In the genomic region with DNA sequence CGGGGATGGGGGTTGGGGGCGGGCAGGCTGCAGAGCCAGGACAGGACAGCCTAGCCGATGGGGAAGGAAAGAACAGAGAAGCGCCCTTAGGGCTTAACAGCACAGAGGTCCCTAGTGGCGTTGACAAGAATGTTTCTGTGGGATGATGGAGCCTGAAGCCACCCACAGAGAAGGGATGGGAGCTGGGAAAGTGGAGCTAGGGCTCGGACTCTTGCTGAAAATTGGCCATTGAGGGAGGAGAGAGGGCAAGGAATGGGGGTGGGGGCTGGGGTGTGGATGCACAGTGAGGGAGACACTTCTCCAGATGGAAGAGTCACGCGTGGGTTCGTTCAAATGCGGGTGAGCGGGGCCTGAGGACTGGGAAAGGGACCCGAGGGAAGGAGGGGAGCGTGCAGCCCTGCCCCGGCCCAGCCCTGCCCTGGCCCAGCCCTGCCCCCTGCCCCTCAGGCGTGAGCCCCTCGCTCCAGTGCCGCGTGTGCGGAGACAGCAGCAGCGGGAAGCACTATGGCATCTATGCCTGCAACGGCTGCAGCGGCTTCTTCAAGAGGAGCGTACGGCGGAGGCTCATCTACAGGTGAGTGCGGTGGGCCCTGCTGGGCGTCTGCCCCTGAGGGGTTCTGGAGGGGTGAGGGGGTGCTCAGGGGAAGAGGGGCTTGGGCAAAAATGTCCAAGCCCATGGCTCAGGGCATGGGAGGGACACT, we compare ENCODE assay signal across 2 cellular contexts.
TF ChIP-seq lines count a peak whose summit lies in the region.

No MANE protein-coding gene starts in this region.

TF ChIP-seq in SK-N-SH, 30 proteins besides CTCF, POLR2A, EP300 and RAD21 (continued from another document):
- TF ChIP-seq ZBTB33 (IDR thresholded peaks at IDR 0.05; ENCODE audit: borderline replicate concordance, low read depth) (no peak), TCF12 (IDR thresholded peaks at IDR 0.05) (no peak), GABPA (IDR thresholded peaks at IDR 0.05; ENCODE audit: low read depth) (no peak), MAX (IDR thresholded peaks at IDR 0.05; ENCODE audit: low read depth) (no peak), FOSL2 (IDR thresholded peaks at IDR 0.05; ENCODE audit: borderline replicate concordance, low read depth) (no peak), CHD2 (IDR thresholded peaks at IDR 0.05; ENCODE audit: low read length, partially characterized antibody) (no peak), REST (IDR thresholded peaks at IDR 0.05; ENCODE audit: low read depth, low read length) (no peak), SIN3A (IDR thresholded peaks at IDR 0.05; ENCODE audit: borderline replicate concordance, low read depth, low read length) (no peak), FOXJ3 (CRISPR knock-in tag; IDR thresholded peaks at IDR 0.05) (no peak), YY1 (IDR thresholded peaks at IDR 0.05; ENCODE audit: low read depth) (no peak), ELF1 (IDR thresholded peaks at IDR 0.05) (no peak), NRF1 (IDR thresholded peaks at IDR 0.05; ENCODE audit: low read depth, low read length) (no peak), POLR2AphosphoS5 (IDR thresholded peaks at IDR 0.05; ENCODE audit: low read depth, low read length) (no peak), RXRA (IDR thresholded peaks at IDR 0.05; ENCODE audit: borderline replicate concordance, low read depth) (no peak), TEAD4 (IDR thresholded peaks at IDR 0.05; ENCODE audit: borderline replicate concordance, insufficient read depth) (no peak)
- TF ChIP-seq, protein P1, sequence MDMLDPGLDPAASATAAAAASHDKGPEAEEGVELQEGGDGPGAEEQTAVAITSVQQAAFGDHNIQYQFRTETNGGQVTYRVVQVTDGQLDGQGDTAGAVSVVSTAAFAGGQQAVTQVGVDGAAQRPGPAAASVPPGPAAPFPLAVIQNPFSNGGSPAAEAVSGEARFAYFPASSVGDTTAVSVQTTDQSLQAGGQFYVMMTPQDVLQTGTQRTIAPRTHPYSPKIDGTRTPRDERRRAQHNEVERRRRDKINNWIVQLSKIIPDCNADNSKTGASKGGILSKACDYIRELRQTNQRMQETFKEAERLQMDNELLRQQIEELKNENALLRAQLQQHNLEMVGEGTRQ (IDR thresholded peaks at IDR 0.05; ENCODE audit: borderline replicate concordance, low read depth, low read length) = no peak
TF ChIP-seq in SK-N-SH: peak in this region for 0.

TF ChIP-seq in SK-N-SH treated with all-trans-retinoic acid at 6 μM for 48 hours, 23 proteins besides CTCF, POLR2A, EP300 and RAD21 (continued from another document):
- TF ChIP-seq TSHZ2 (CRISPR knock-in tag; IDR thresholded peaks at IDR 0.05) (no peak), ESRRG (CRISPR knock-in tag; IDR thresholded peaks at IDR 0.05) (no peak), ZFP3 (CRISPR knock-in tag; IDR thresholded peaks at IDR 0.05) (no peak), GLIS3 (CRISPR knock-in tag; IDR thresholded peaks at IDR 0.05) (no peak), ZNF8 (CRISPR knock-in tag; IDR thresholded peaks at IDR 0.05) (no peak), BACH2 (CRISPR knock-in tag; IDR thresholded peaks at IDR 0.05; ENCODE audit: borderline replicate concordance) (no peak), SNAI2 (CRISPR knock-in tag; IDR thresholded peaks at IDR 0.05) (no peak), ZNF70 (CRISPR knock-in tag; IDR thresholded peaks at IDR 0.05) (no peak), TCF4 (CRISPR knock-in tag; IDR thresholded peaks at IDR 0.05; ENCODE audit: borderline replicate concordance) (no peak), ZFP30 (CRISPR knock-in tag; IDR thresholded peaks at IDR 0.05) (no peak), ZC3H10 (CRISPR knock-in tag; IDR thresholded peaks at IDR 0.05) (no peak), CSDC2 (CRISPR knock-in tag; IDR thresholded peaks at IDR 0.05) (no peak), OSR1 (CRISPR knock-in tag; IDR thresholded peaks at IDR 0.05) (no peak), ISL1 (CRISPR knock-in tag; IDR thresholded peaks at IDR 0.05) (no peak), RARB (CRISPR knock-in tag; IDR thresholded peaks at IDR 0.05) (no peak)
- TF ChIP-seq, protein P2, sequence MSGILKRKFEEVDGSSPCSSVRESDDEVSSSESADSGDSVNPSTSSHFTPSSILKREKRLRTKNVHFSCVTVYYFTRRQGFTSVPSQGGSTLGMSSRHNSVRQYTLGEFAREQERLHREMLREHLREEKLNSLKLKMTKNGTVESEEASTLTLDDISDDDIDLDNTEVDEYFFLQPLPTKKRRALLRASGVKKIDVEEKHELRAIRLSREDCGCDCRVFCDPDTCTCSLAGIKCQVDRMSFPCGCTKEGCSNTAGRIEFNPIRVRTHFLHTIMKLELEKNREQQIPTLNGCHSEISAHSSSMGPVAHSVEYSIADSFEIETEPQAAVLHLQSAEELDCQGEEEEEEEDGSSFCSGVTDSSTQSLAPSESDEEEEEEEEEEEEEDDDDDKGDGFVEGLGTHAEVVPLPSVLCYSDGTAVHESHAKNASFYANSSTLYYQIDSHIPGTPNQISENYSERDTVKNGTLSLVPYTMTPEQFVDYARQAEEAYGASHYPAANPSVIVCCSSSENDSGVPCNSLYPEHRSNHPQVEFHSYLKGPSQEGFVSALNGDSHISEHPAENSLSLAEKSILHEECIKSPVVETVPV (CRISPR knock-in tag; IDR thresholded peaks at IDR 0.05) = no peak
